In the genomic region with DNA sequence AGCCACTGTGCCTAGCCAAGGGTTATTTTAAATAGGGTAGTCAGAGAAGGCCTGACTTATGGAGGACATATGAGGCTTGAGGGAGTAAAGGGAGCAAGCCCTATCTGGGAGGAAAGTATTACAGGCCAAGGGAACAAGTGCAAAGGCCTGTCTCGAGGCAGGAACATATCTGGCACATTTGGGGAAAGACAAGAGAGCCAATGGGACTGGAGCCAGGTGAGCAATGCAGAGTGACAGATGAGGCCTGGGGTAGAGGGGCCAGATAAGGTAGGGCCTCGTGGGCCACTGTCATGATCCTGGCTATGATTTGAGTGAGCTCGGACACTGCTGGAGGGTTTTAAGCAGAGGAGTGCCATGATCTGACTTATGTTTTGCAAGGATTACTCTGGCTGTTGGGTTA, we compare ENCODE assay signal across 23 cellular contexts. TPM values are rescaled to one million over a fixed set of nuclear protein-coding genes. Genes with fewer than 3 reads are reported as not detected.
DNase-seq lines count a peak whose midpoint lies in the region; ATAC-seq, FAIRE-seq and TF ChIP-seq lines count a peak whose summit lies in the region.
"Had no signal": no experiment of that assay in that cellular context is flagged by ENCODE, and none has a peak within 500 bp of the region (broad histone marks: within the 10 kb centered on the region; RNA-seq: fewer than 3 reads in every experiment).

No MANE protein-coding gene starts in this region.

- H3K9ac ChIP-seq in HepG2 (ENCODE audit: insufficient read depth, low read depth, low read length) = no peak overlapping the region
- H3K9ac ChIP-seq: BLaER1 treated with 17β-estradiol and CSF1 and Interleukin-3, amounts not matched to agents 10 nM and 100 nM; GM23248 had no signal

- in situ Hi-C loops in HepG2 (cut with HindIII; ENCODE audit: extremely low pct_ligation_motif_present, low pct_unique_long_range_greater_than_20kb) = no loop called here

- peak; percentile 46 to 70 (median 63) for ATAC-seq in right lobe of liver
- ATAC-seq in HepG2 = no peak
- peak; percentile 83 for ATAC-seq in Right ventricle myocardium superior (ENCODE audit: poor library complexity)
- ATAC-seq: activated T-cell treated with anti-CD3 and anti-CD28 coated beads, Interleukin-2, amount 50 U/mL, for 72 hours; stimulated activated naive CD8-positive, alpha-beta T cell treated with anti-CD3 and anti-CD28 coated beads, Interleukin-15, amount 100 ng/mL, for 72 hours had no signal

- H3K36me3 Mint-ChIP-seq in neural crest cell (ENCODE audit: low read depth) = peaks cover 13% of the 10 kb centered on the region

- no peak for TF ChIP-seq EP300 in HepG2 (IDR thresholded peaks at IDR 0.05; ENCODE audit: low read depth in 2 of 2, low read length in 2 of 2)
- TF ChIP-seq EP300 in HepG2 (CRISPR knock-in tag; IDR thresholded peaks at IDR 0.05; ENCODE audit: borderline replicate concordance) = no peak
- TF ChIP-seq EP300 in suprapubic skin (IDR thresholded peaks at IDR 0.05) = no peak

- peaks cover 0 to 13% (median 6%) of the 10 kb centered on the region in 4 donors for H3K36me3 ChIP-seq in right lobe of liver
- H3K36me3 ChIP-seq in HepG2 (replicated peaks in 1 of 2; ENCODE audit: control insufficient read depth in 1 of 2, insufficient read depth in 2 of 2, low read length in 2 of 2) = peaks cover 12 to 47% of the 10 kb centered on the region in 2 experiments
- no peaks in the 10 kb centered on the region for H3K36me3 ChIP-seq in uterus
- H3K36me3 ChIP-seq in OCI-LY7 (ENCODE audit: insufficient read depth, low read length) = peaks cover 64% of the 10 kb centered on the region
- peaks cover 60% of the 10 kb centered on the region for H3K36me3 ChIP-seq in suprapubic skin

- H3K4me3 ChIP-seq in right lobe of liver (no peak overlapping the region), HepG2 (replicated peaks in 1 of 3; ENCODE audit: insufficient read depth in 1 of 3, low read depth in 2 of 3, low read length in 3 of 3) (no peak overlapping the region), uterus (no peak overlapping the region), OCI-LY7 (ENCODE audit: low read depth, low read length, poor library complexity, severe bottlenecking) (no peak overlapping the region), suprapubic skin (no peak overlapping the region)
- H3K4me3 ChIP-seq: BLaER1 treated with 17β-estradiol and CSF1 and Interleukin-3, amounts not matched to agents 10 nM and 100 nM; GM23248 had no signal

- no peaks in the 10 kb centered on the region for H4K20me1 ChIP-seq in HepG2 (ENCODE audit: insufficient read depth, low read length)
- no peaks in the 10 kb centered on the region for H4K20me1 ChIP-seq in OCI-LY7 (ENCODE audit: insufficient read depth, low read length)

- 37% methylated on average over 3 of the region's 3 CpGs for WGBS in right lobe of liver (ENCODE audit: insufficient coverage, low coverage, low lambda C conversion rate, missing lambda C conversion rate)
- WGBS in HepG2 (ENCODE audit: low lambda C conversion rate) = 99% methylated on average over 3 of the region's 3 CpGs
- 46% methylated on average over 3 of the region's 3 CpGs for WGBS in suprapubic skin

- no peak for TF ChIP-seq CTCF in right lobe of liver (IDR thresholded peaks at IDR 0.05)
- TF ChIP-seq CTCF in HepG2 (CRISPR knock-in tag; IDR thresholded peaks at IDR 0.05) = no peak
- TF ChIP-seq CTCF in neural crest cell (conservative IDR thresholded peaks at IDR 0.05) = no peak
- TF ChIP-seq CTCF in uterus (IDR thresholded peaks at IDR 0.05) = no peak
- no peak for TF ChIP-seq CTCF in OCI-LY7 (conservative IDR thresholded peaks at IDR 0.05; ENCODE audit: low read length)
- TF ChIP-seq CTCF in suprapubic skin (IDR thresholded peaks at IDR 0.05) = no peak

- no peak for FAIRE-seq in HepG2 (lab: Jason Lieb, UNC)
- FAIRE-seq: urothelium cell line had no signal

- H3K27me3 ChIP-seq in right lobe of liver (no peaks in the 10 kb centered on the region), HepG2 (ENCODE audit: control insufficient read depth in 1 of 2, insufficient read depth in 2 of 2, low read length in 2 of 2) (no peaks in the 10 kb centered on the region), uterus (no peaks in the 10 kb centered on the region), suprapubic skin (no peaks in the 10 kb centered on the region)
- H3K27me3 ChIP-seq: BLaER1 treated with 17β-estradiol and CSF1 and Interleukin-3, amounts not matched to agents 10 nM and 100 nM; brain microvascular endothelial cell had no signal

- H3K4me1 ChIP-seq in right lobe of liver = peaks cover 0 to 26% (median 0%) of the 10 kb centered on the region in 4 donors
- no peaks in the 10 kb centered on the region for H3K4me1 ChIP-seq in HepG2 (ENCODE audit: insufficient read depth, low read length)
- no peaks in the 10 kb centered on the region for H3K4me1 ChIP-seq in uterus
- H3K4me1 ChIP-seq in OCI-LY7 (ENCODE audit: insufficient read depth, low read length, poor library complexity, severe bottlenecking) = no peaks in the 10 kb centered on the region
- H3K4me1 ChIP-seq in suprapubic skin = no peaks in the 10 kb centered on the region

- BruUV-seq in HepG2 (replicated peaks; lab: Mats Ljungman, UMichigan) = no TSS peak
- BruUV-seq in OCI-LY7 (replicated peaks; lab: Mats Ljungman, UMichigan) = no TSS peak

- H3K27ac ChIP-seq in right lobe of liver = peak overlapping the region in 1 of 3 donors; percentile 26
- H3K27ac ChIP-seq in HepG2 (ENCODE audit: extremely low read length, insufficient read depth, low read length) = no peak overlapping the region
- peak overlapping the region; percentile 13 to 19 for H3K27ac ChIP-seq in uterus
- H3K27ac ChIP-seq in OCI-LY7 (ENCODE audit: low read depth, low read length, poor library complexity, severe bottlenecking) = no peak overlapping the region
- no peak overlapping the region for H3K27ac ChIP-seq in suprapubic skin
- H3K27ac ChIP-seq: BLaER1 treated with 17β-estradiol and CSF1 and Interleukin-3, amounts not matched to agents 10 nM and 100 nM; brain microvascular endothelial cell; GM23248 had no signal

- H3K4me3 Mint-ChIP-seq in neural crest cell = no peak overlapping the region
- H3K4me3 Mint-ChIP-seq: activated naive CD8-positive, alpha-beta T cell treated with anti-CD3 and anti-CD28 coated beads, Interleukin-2, amount 10 ng/mL, durations not matched to agents 7 days and 5 days; activated T-cell treated with anti-CD3 and anti-CD28 coated beads, Interleukin-2, amount 50 U/mL, for 72 hours; stimulated activated naive CD8-positive, alpha-beta T cell treated with anti-CD3 and anti-CD28 coated beads, Interleukin-15, amount 100 ng/mL, for 72 hours had no signal

- no peaks in the 10 kb centered on the region for H3K27me3 Mint-ChIP-seq in neural crest cell (ENCODE audit: low read depth)
- H3K27me3 Mint-ChIP-seq: activated naive CD8-positive, alpha-beta T cell treated with anti-CD3 and anti-CD28 coated beads, Interleukin-2, amount 10 ng/mL, durations not matched to agents 7 days and 5 days; stimulated activated naive CD8-positive, alpha-beta T cell treated with anti-CD3 and anti-CD28 coated beads, Interleukin-15, amount 100 ng/mL, for 72 hours had no signal

- TF ChIP-seq RAD21 in HepG2 (CRISPR knock-in tag; IDR thresholded peaks at IDR 0.05) = no peak

- H3K4me2 ChIP-seq in HepG2 (ENCODE audit: low read depth, low read length) (no peak overlapping the region), OCI-LY7 (ENCODE audit: low read length) (no peak overlapping the region)
- H3K4me2 ChIP-seq: BLaER1 treated with 17β-estradiol and CSF1 and Interleukin-3, amounts not matched to agents 10 nM and 100 nM had no signal

- no peak overlapping the region for H2AFZ ChIP-seq in HepG2 (ENCODE audit: low read length)
- H2AFZ ChIP-seq in OCI-LY7 (ENCODE audit: low read length) = no peak overlapping the region
- H2AFZ ChIP-seq: GM23248 had no signal

- no peaks in the 10 kb centered on the region for H3K79me2 ChIP-seq in HepG2 (ENCODE audit: insufficient read depth, low read length)
- no peaks in the 10 kb centered on the region for H3K79me2 ChIP-seq in OCI-LY7 (ENCODE audit: insufficient read depth, low read depth, low read length)

- no peaks in the 10 kb centered on the region for H3K9me3 Mint-ChIP-seq in neural crest cell
- H3K9me3 Mint-ChIP-seq: activated naive CD8-positive, alpha-beta T cell treated with anti-CD3 and anti-CD28 coated beads, Interleukin-2, amount 10 ng/mL, durations not matched to agents 7 days and 5 days; activated T-cell treated with anti-CD3 and anti-CD28 coated beads, Interleukin-2, amount 50 U/mL, for 72 hours; stimulated activated naive CD8-positive, alpha-beta T cell treated with anti-CD3 and anti-CD28 coated beads, Interleukin-15, amount 100 ng/mL, for 72 hours had no signal

- H3K9me2 ChIP-seq in OCI-LY7 (ENCODE audit: insufficient read depth, low read length) = no peaks in the 10 kb centered on the region

- intact Hi-C loops in right lobe of liver (cut with DNase I) = loop anchor here in 1 of 2 donors (10.0 kb wide), 1 partner anchor 401 kb away; no protein-coding TSS in a partner anchor
- intact Hi-C loops in HepG2 (cut with micrococcal nuclease; ENCODE audit: unreplicated experiment) = no loop called here
- intact Hi-C loops in Right ventricle myocardium superior (cut with DNase I) = loop anchor here (5.0 kb wide), 1 partner anchor 404 kb away; no protein-coding TSS in a partner anchor
- intact Hi-C loops in uterus (cut with DNase I; ENCODE audit: low total_unique reads) = no loop called here
- intact Hi-C loops in OCI-LY7 (cut with micrococcal nuclease; ENCODE audit: unreplicated experiment) = no loop called here

- CTCF ChIA-PET in HepG2 (lab: Yijun Ruan, JAX; ENCODE audit: low intra/inter-chr PET ratio, low total read pairs) (no interaction called here), OCI-LY7 (lab: Charles Lee; ENCODE audit: unreplicated experiment) (interaction anchor here (0.5 kb wide), 1 partner anchor 11 kb away, joined by 6 read pairs; no protein-coding TSS in a partner anchor)

- TF ChIP-seq POLR2A in right lobe of liver (IDR thresholded peaks at IDR 0.05) = no peak
- no peak for TF ChIP-seq POLR2A in HepG2 (IDR thresholded peaks at IDR 0.05; ENCODE audit: insufficient read depth in 1 of 2, low read depth in 2 of 2, low read length in 2 of 2)
- TF ChIP-seq POLR2A in uterus (IDR thresholded peaks at IDR 0.05) = no peak
- no peak for TF ChIP-seq POLR2A in suprapubic skin (IDR thresholded peaks at IDR 0.05)

- DNase-seq in right lobe of liver = peak in 1 of 3 donors; percentile 63
- DNase-seq in HepG2 (ENCODE audit: low spot score) = no peak
- no peak for DNase-seq in Right ventricle myocardium superior
- no peak for DNase-seq in neural crest cell (ENCODE audit: low read depth, low spot score)
- no peak for DNase-seq in uterus
- no peak for DNase-seq in A172 (ENCODE audit: low spot score)
- no peak for DNase-seq in OCI-LY7 (ENCODE audit: low spot score)
- DNase-seq in suprapubic skin (ENCODE audit: low spot score in 2 of 2) = no peak
- DNase-seq: ACHN; activated CD4-positive, alpha-beta T cell treated with anti-CD3 and anti-CD28 coated beads for 1 hour; activated naive CD8-positive, alpha-beta T cell treated with anti-CD3 and anti-CD28 coated beads, Interleukin-2, amount 10 ng/mL, durations not matched to agents 7 days and 5 days; activated T-cell treated with anti-CD3 and anti-CD28 coated beads, Interleukin-2, amount 50 U/mL, for 72 hours; brain microvascular endothelial cell; dermis blood vessel endothelial cell; NCI-H1105; NCI-H2081; NCI-H345; SIG-M5; stimulated activated CD4-positive, alpha-beta T cell treated with anti-CD3 and anti-CD28 coated beads, Interleukin-4, amount 100 ng/mL, for 24 hours; stimulated activated naive CD8-positive, alpha-beta T cell treated with anti-CD3 and anti-CD28 coated beads, Interleukin-15, amount 100 ng/mL, for 72 hours had no signal

- H3K27ac Mint-ChIP-seq in neural crest cell (ENCODE audit: unreplicated experiment) = peak overlapping the region; percentile 68
- H3K27ac Mint-ChIP-seq: activated naive CD8-positive, alpha-beta T cell treated with anti-CD3 and anti-CD28 coated beads, Interleukin-2, amount 10 ng/mL, durations not matched to agents 7 days and 5 days; activated T-cell treated with anti-CD3 and anti-CD28 coated beads, Interleukin-2, amount 50 U/mL, for 72 hours had no signal

- H3K4me1 Mint-ChIP-seq in neural crest cell = peaks cover 13% of the 10 kb centered on the region
- H3K4me1 Mint-ChIP-seq: activated naive CD8-positive, alpha-beta T cell treated with anti-CD3 and anti-CD28 coated beads, Interleukin-2, amount 10 ng/mL, durations not matched to agents 7 days and 5 days had no signal

- POLR2A ChIA-PET in HepG2 (lab: Yijun Ruan, JAX) (no interaction called here), OCI-LY7 (lab: Charles Lee) (no interaction called here)

- H3K9me3 ChIP-seq in right lobe of liver = no peaks in the 10 kb centered on the region
- no peaks in the 10 kb centered on the region for H3K9me3 ChIP-seq in HepG2 (ENCODE audit: low read length)
- H3K9me3 ChIP-seq in uterus = no peaks in the 10 kb centered on the region
- H3K9me3 ChIP-seq in OCI-LY7 (ENCODE audit: low read length) = no peaks in the 10 kb centered on the region
- no peaks in the 10 kb centered on the region for H3K9me3 ChIP-seq in suprapubic skin
- H3K9me3 ChIP-seq: BLaER1 treated with 17β-estradiol and CSF1 and Interleukin-3, amounts not matched to agents 10 nM and 100 nM had no signal

RNA-seq across cellular contexts. Expression of a gene that starts 43.8 kb away (rescaled TPM):
- total RNA-seq in right lobe of liver (10 to 100 TPM in 1 of 6 experiments, 1 to 10 TPM in 5; 5.7 to 12.1 (median 7.1) TPM), HepG2 (2016; rRNA removed; fragmentation: Illumina TruSeq; extraction: Trizol) (14.2 and 20.7 TPM in 2 replicates), Right ventricle myocardium superior (16.3 TPM), neural crest cell (30.0 and 30.6 TPM in 2 replicates), uterus (10 to 100 TPM; 27.2 to 39.4 (median 34.5) TPM), OCI-LY7 (2022) (23.2 and 28.1 TPM in 2 replicates), suprapubic skin (10 to 100 TPM; 18.0 to 30.1 (median 22.8) TPM)
- total RNA-seq in HepG2 (2016; cell fraction: cytosol; rRNA removed; fragmentation: Illumina TruSeq; extraction: Trizol; ENCODE audit: low read depth) = 3.3 and 3.6 TPM in 2 replicates
- total RNA-seq in HepG2 (2016; cell fraction: insoluble cytoplasmic fraction; rRNA removed; fragmentation: Illumina TruSeq; extraction: Trizol) = 11.0 and 18.2 TPM in 2 replicates
- 6.5 and 7.0 TPM in 2 replicates for total RNA-seq in HepG2 (2016; cell fraction: membrane; rRNA removed; fragmentation: Illumina TruSeq; extraction: Trizol)
- total RNA-seq in HepG2 (2016; cell fraction: nucleus; rRNA removed; fragmentation: Illumina TruSeq; extraction: Trizol) = 21.6 and 21.8 TPM in 2 replicates
- polyA plus RNA-seq in HepG2 (2011; rRNA removed) = 38.1 and 41.2 TPM in 2 replicates
- 22.7 and 24.5 TPM in 2 replicates for polyA plus RNA-seq in HepG2 (2011; cell fraction: cytosol; rRNA removed)
- polyA plus RNA-seq in HepG2 (2011; cell fraction: nucleus; rRNA removed) = 18.3 and 18.5 TPM in 2 replicates
- polyA plus RNA-seq in HepG2 (2012) = 16.2 and 20.5 TPM in 2 replicates
- polyA plus RNA-seq in HepG2 (2016; cell fraction: cytosol; fragmentation: Illumina TruSeq; extraction: Trizol; ENCODE audit: low read depth) = 0.61 and 0.66 TPM in 2 replicates
- polyA plus RNA-seq in HepG2 (2016; cell fraction: insoluble cytoplasmic fraction; fragmentation: Illumina TruSeq; extraction: Trizol; ENCODE audit: low read depth) = 12.9 and 15.0 TPM in 2 replicates
- 2.2 and 2.6 TPM in 2 replicates for polyA plus RNA-seq in HepG2 (2016; cell fraction: membrane; fragmentation: Illumina TruSeq; extraction: Trizol; ENCODE audit: low read depth)
- 15.3 and 16.0 TPM in 2 replicates for polyA plus RNA-seq in HepG2 (2016; cell fraction: nucleus; fragmentation: Illumina TruSeq; extraction: Trizol; ENCODE audit: insufficient read depth, low read depth)
- polyA minus RNA-seq in HepG2 (2011; rRNA and poly(A)+ RNA removed; ENCODE audit: low replicate concordance) = 91.7 and 101 TPM in 2 replicates
- 30.3 and 31.8 TPM in 2 replicates for polyA minus RNA-seq in HepG2 (2011; cell fraction: cytosol; rRNA and poly(A)+ RNA removed)
- 74.2 and 83.0 TPM in 2 replicates for polyA minus RNA-seq in HepG2 (2011; cell fraction: nucleus; rRNA and poly(A)+ RNA removed)
- 13.8 and 14.4 TPM in 2 replicates for total RNA-seq in A172 (2014; rRNA removed; shearing (Covaris generic))
- 21.8 and 23.8 TPM in 2 replicates for total RNA-seq in OCI-LY7 (2014; rRNA removed; shearing (Covaris generic))

RNA-seq across cellular contexts. Expression of a gene that starts 47.7 kb away (rescaled TPM):
- total RNA-seq in right lobe of liver (100 to 1,000 TPM in 5 of 6 experiments, 10 to 100 TPM in 1; 98.9 to 257 (median 146) TPM), HepG2 (2016; rRNA removed; fragmentation: Illumina TruSeq; extraction: Trizol) (196 and 238 TPM in 2 replicates), Right ventricle myocardium superior (43.6 TPM), neural crest cell (556 and 564 TPM in 2 replicates), uterus (100 to 1,000 TPM in 1 of 4 donors, 10 to 100 TPM in 3; 74.5 to 113 (median 84.6) TPM), OCI-LY7 (2022) (386 and 415 TPM in 2 replicates), suprapubic skin (100 to 1,000 TPM; 107 to 194 (median 155) TPM)
- 73.9 and 83.5 TPM in 2 replicates for total RNA-seq in HepG2 (2016; cell fraction: cytosol; rRNA removed; fragmentation: Illumina TruSeq; extraction: Trizol; ENCODE audit: low read depth)
- total RNA-seq in HepG2 (2016; cell fraction: insoluble cytoplasmic fraction; rRNA removed; fragmentation: Illumina TruSeq; extraction: Trizol) = 153 and 251 TPM in 2 replicates
- 138 and 161 TPM in 2 replicates for total RNA-seq in HepG2 (2016; cell fraction: membrane; rRNA removed; fragmentation: Illumina TruSeq; extraction: Trizol)
- 157 and 193 TPM in 2 replicates for total RNA-seq in HepG2 (2016; cell fraction: nucleus; rRNA removed; fragmentation: Illumina TruSeq; extraction: Trizol)
- polyA plus RNA-seq in HepG2 (2011; rRNA removed) = 150 and 188 TPM in 2 replicates
- 105 and 148 TPM in 2 replicates for polyA plus RNA-seq in HepG2 (2011; cell fraction: cytosol; rRNA removed)
- polyA plus RNA-seq in HepG2 (2011; cell fraction: nucleus; rRNA removed) = 113 and 116 TPM in 2 replicates
- polyA plus RNA-seq in HepG2 (2012) = 234 and 367 TPM in 2 replicates
- polyA plus RNA-seq in HepG2 (2016; cell fraction: cytosol; fragmentation: Illumina TruSeq; extraction: Trizol; ENCODE audit: low read depth) = 126 and 140 TPM in 2 replicates
- 190 and 266 TPM in 2 replicates for polyA plus RNA-seq in HepG2 (2016; cell fraction: insoluble cytoplasmic fraction; fragmentation: Illumina TruSeq; extraction: Trizol; ENCODE audit: low read depth)
- polyA plus RNA-seq in HepG2 (2016; cell fraction: membrane; fragmentation: Illumina TruSeq; extraction: Trizol; ENCODE audit: low read depth) = 168 and 215 TPM in 2 replicates
- 308 and 328 TPM in 2 replicates for polyA plus RNA-seq in HepG2 (2016; cell fraction: nucleus; fragmentation: Illumina TruSeq; extraction: Trizol; ENCODE audit: insufficient read depth, low read depth)
- 280 and 471 TPM in 2 replicates for polyA minus RNA-seq in HepG2 (2011; rRNA and poly(A)+ RNA removed; ENCODE audit: low replicate concordance)
- polyA minus RNA-seq in HepG2 (2011; cell fraction: cytosol; rRNA and poly(A)+ RNA removed) = 128 and 140 TPM in 2 replicates
- 47.4 and 62.7 TPM in 2 replicates for polyA minus RNA-seq in HepG2 (2011; cell fraction: nucleus; rRNA and poly(A)+ RNA removed)
- total RNA-seq in A172 (2014; rRNA removed; shearing (Covaris generic)) = 406 and 438 TPM in 2 replicates
- 248 and 325 TPM in 2 replicates for total RNA-seq in OCI-LY7 (2014; rRNA removed; shearing (Covaris generic))

Comparison
In these comparisons a context has a peak if more than half of its experiments do, and no peak if none do; other contexts are left out.
1. H3K27ac ChIP-seq: peak in uterus (2 of 2); none in HepG2 (single experiment), OCI-LY7 (single experiment) and suprapubic skin (single experiment).